14 cellular contexts compared by ENCODE assay signal in genomic region chr22:46508391-46508999, GRCh38. TPM values are rescaled to one million over a fixed set of nuclear protein-coding genes. Genes with fewer than 3 reads are reported as not detected.
A peak's percentile ranks its signal among the peaks of the same experiment; 100 is the strongest.
DNase-seq lines count a peak whose midpoint lies in the region; ATAC-seq and TF ChIP-seq lines count a peak whose summit lies in the region.
"Had no signal": no experiment of that assay in that cellular context is flagged by ENCODE, and none has a peak within 500 bp of the region (broad histone marks: within the 10 kb centered on the region; RNA-seq: fewer than 3 reads in every experiment).

No MANE protein-coding gene starts in this region.

- H3K27ac ChIP-seq in A673 (ENCODE audit: low read depth, low read length, poor library complexity, severe bottlenecking): no peak overlapping the region
- H3K27ac ChIP-seq in HUES6 (ENCODE audit: low read depth, low read length): no peak overlapping the region
- H3K27ac ChIP-seq in neural cell (ENCODE audit: low read length): no peak overlapping the region
- H3K27ac ChIP-seq in coronary artery: no peak overlapping the region
- H3K27ac ChIP-seq in PC-9: no peak overlapping the region
- H3K27ac ChIP-seq: SJSA1 had no signal

- TF ChIP-seq CTCF in A673 (conservative IDR thresholded peaks at IDR 0.05; ENCODE audit: low read depth, low read length) (no peak), neural cell (IDR thresholded peaks at IDR 0.05; ENCODE audit: poor library complexity, severe bottlenecking) (no peak), coronary artery (IDR thresholded peaks at IDR 0.05) (no peak), PC-9 (conservative IDR thresholded peaks at IDR 0.05) (no peak)

- BruUV-seq in A673 (replicated peaks; lab: Mats Ljungman, UMichigan): no TSS peak
- no TSS peak for BruUV-seq in PC-9 (replicated peaks; lab: Mats Ljungman, UMichigan)

- H3K79me2 ChIP-seq in neural cell (replicated peaks; ENCODE audit: insufficient read depth, low read length): no peaks in the 10 kb centered on the region
- H3K79me2 ChIP-seq in PC-9 (ENCODE audit: low read depth): peaks cover 17% of the 10 kb centered on the region

- intact Hi-C loops in A673 (cut with micrococcal nuclease; ENCODE audit: unreplicated experiment): no loop called here
- intact Hi-C loops in PC-9 (cut with micrococcal nuclease; ENCODE audit: unreplicated experiment): no loop called here

- H3K36me3 ChIP-seq in A673 (ENCODE audit: insufficient read depth, low read length, poor library complexity, severe bottlenecking): no peaks in the 10 kb centered on the region
- no peaks in the 10 kb centered on the region for H3K36me3 ChIP-seq in HUES6 (ENCODE audit: control insufficient read depth, insufficient read depth, low read length)
- no peaks in the 10 kb centered on the region for H3K36me3 ChIP-seq in neural cell (ENCODE audit: insufficient read depth, low read length)
- no peaks in the 10 kb centered on the region for H3K36me3 ChIP-seq in PC-9 (ENCODE audit: low read depth)
- H3K36me3 ChIP-seq: SJSA1 had no signal

- H3K4me2 ChIP-seq in neural cell (ENCODE audit: low read length): no peak overlapping the region
- no peak overlapping the region for H3K4me2 ChIP-seq in PC-9

- H3K4me3 ChIP-seq in A673 (ENCODE audit: low read depth, low read length, poor library complexity, severe bottlenecking): no peak overlapping the region
- H3K4me3 ChIP-seq in HUES6 (ENCODE audit: low read depth, low read length): no peak overlapping the region
- H3K4me3 ChIP-seq in neural cell (ENCODE audit: low read length): no peak overlapping the region
- H3K4me3 ChIP-seq in coronary artery: no peak overlapping the region
- H3K4me3 ChIP-seq in PC-9: no peak overlapping the region
- H3K4me3 ChIP-seq: SJSA1 had no signal

- H3K9me2 ChIP-seq in neural cell (ENCODE audit: insufficient read depth, low read length): no peaks in the 10 kb centered on the region
- no peaks in the 10 kb centered on the region for H3K9me2 ChIP-seq in PC-9 (ENCODE audit: insufficient read depth)

- no peaks in the 10 kb centered on the region for H3K27me3 ChIP-seq in A673 (replicated peaks; ENCODE audit: insufficient read depth, low read depth, low read length, poor library complexity)
- H3K27me3 ChIP-seq in HUES6 (ENCODE audit: control insufficient read depth, insufficient read depth, low read length): no peaks in the 10 kb centered on the region
- H3K27me3 ChIP-seq in neural cell (ENCODE audit: insufficient read depth, low read depth, low read length): no peaks in the 10 kb centered on the region
- H3K27me3 ChIP-seq in PC-9 (ENCODE audit: insufficient read depth, low read depth): no peaks in the 10 kb centered on the region
- H3K27me3 ChIP-seq: SJSA1 had no signal

- H3K4me1 ChIP-seq in A673 (ENCODE audit: insufficient read depth, low read length, poor library complexity, severe bottlenecking) (peaks cover 8% of the 10 kb centered on the region), HUES6 (ENCODE audit: control insufficient read depth, insufficient read depth, low read length) (peaks cover 16% of the 10 kb centered on the region), PC-9 (replicated peaks; ENCODE audit: insufficient read depth) (peaks cover 2% of the 10 kb centered on the region; the same call in 1 of the 2 replicates)
- H3K4me1 ChIP-seq: Caco-2, SJSA1 had no signal

- H4K20me1 ChIP-seq in neural cell (ENCODE audit: insufficient read depth) (no peaks in the 10 kb centered on the region), PC-9 (ENCODE audit: insufficient read depth) (no peaks in the 10 kb centered on the region)

- no peak for ATAC-seq in HG03196 (IDR thresholded peaks at IDR 0.05; ENCODE audit: unreplicated experiment)

- H3K9me3 ChIP-seq in A673 (ENCODE audit: low read depth, low read length, poor library complexity, severe bottlenecking) (no peaks in the 10 kb centered on the region), HUES6 (ENCODE audit: control insufficient read depth, insufficient read depth, low read depth, low read length) (no peaks in the 10 kb centered on the region), neural cell (ENCODE audit: low read length) (no peaks in the 10 kb centered on the region), PC-9 (ENCODE audit: insufficient read depth, low read depth) (no peaks in the 10 kb centered on the region)
- H3K9me3 ChIP-seq: Caco-2, SJSA1 had no signal

- DNase-seq in A673 (ENCODE audit: low spot score): peak; percentile 51
- peak; percentile 63 for DNase-seq in ecto neural progenitor cell (ENCODE audit: low spot score)
- no peak for DNase-seq in coronary artery (ENCODE audit: low spot score)
- no peak for DNase-seq in DMS 273 treated with DMSO at 0.1 percent for 48 hours (lab: John Stamatoyannopoulos, UW)
- no peak for DNase-seq in PC-9
- DNase-seq: Caco-2, DMS53, NCI-H1930, NCI-H526, RPMI8226 had no signal

- POLR2A ChIA-PET in A673 (lab: Charles Lee; ENCODE audit: low non-redundant PET) (no interaction called here), PC-9 (lab: Charles Lee; ENCODE audit: unreplicated experiment) (no interaction called here)

- CTCF ChIA-PET in A673 (lab: Charles Lee): interaction anchor here (0.6 kb wide), 1 partner anchor 51 kb away, joined by 7 read pairs; no protein-coding TSS in a partner anchor
- CTCF ChIA-PET in PC-9 (lab: Charles Lee): no interaction called here

- H3K9ac ChIP-seq in HUES6 (ENCODE audit: low read length) (peak overlapping the region; percentile 16), neural cell (ENCODE audit: low read length) (peak overlapping the region; percentile 9)

- TF ChIP-seq RAD21 in neural cell (conservative IDR thresholded peaks at IDR 0.05): no peak

- no peak for TF ChIP-seq EP300 in neural cell (conservative IDR thresholded peaks at IDR 0.05; ENCODE audit: poor library complexity, severe bottlenecking)

- H2AFZ ChIP-seq in neural cell (ENCODE audit: low read depth, low read length): no peak overlapping the region
- no peak overlapping the region for H2AFZ ChIP-seq in PC-9

- H3F3A ChIP-seq in neural cell (ENCODE audit: insufficient read depth, low read length, poor library complexity, severe bottlenecking) (no peaks in the 10 kb centered on the region), PC-9 (ENCODE audit: insufficient read depth, low read depth) (peaks cover 16% of the 10 kb centered on the region; the same call in 1 of the 2 replicates)

TF ChIP-seq in neural cell, 6 proteins besides CTCF, POLR2A, EP300 and RAD21:
- TF ChIP-seq, protein P1, sequence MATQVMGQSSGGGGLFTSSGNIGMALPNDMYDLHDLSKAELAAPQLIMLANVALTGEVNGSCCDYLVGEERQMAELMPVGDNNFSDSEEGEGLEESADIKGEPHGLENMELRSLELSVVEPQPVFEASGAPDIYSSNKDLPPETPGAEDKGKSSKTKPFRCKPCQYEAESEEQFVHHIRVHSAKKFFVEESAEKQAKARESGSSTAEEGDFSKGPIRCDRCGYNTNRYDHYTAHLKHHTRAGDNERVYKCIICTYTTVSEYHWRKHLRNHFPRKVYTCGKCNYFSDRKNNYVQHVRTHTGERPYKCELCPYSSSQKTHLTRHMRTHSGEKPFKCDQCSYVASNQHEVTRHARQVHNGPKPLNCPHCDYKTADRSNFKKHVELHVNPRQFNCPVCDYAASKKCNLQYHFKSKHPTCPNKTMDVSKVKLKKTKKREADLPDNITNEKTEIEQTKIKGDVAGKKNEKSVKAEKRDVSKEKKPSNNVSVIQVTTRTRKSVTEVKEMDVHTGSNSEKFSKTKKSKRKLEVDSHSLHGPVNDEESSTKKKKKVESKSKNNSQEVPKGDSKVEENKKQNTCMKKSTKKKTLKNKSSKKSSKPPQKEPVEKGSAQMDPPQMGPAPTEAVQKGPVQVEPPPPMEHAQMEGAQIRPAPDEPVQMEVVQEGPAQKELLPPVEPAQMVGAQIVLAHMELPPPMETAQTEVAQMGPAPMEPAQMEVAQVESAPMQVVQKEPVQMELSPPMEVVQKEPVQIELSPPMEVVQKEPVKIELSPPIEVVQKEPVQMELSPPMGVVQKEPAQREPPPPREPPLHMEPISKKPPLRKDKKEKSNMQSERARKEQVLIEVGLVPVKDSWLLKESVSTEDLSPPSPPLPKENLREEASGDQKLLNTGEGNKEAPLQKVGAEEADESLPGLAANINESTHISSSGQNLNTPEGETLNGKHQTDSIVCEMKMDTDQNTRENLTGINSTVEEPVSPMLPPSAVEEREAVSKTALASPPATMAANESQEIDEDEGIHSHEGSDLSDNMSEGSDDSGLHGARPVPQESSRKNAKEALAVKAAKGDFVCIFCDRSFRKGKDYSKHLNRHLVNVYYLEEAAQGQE (IDR thresholded peaks at IDR 0.05; ENCODE audit: borderline replicate concordance): no peak
- TF ChIP-seq POLR2AphosphoS5 (IDR thresholded peaks at IDR 0.05) (no peak), SMC3 (conservative IDR thresholded peaks at IDR 0.05; ENCODE audit: poor library complexity) (no peak)

RNA-seq across cellular contexts. Expression of gene CELSR1, which starts 28.9 kb away (rescaled TPM):
- 2.3 and 3.5 TPM in 2 replicates for total RNA-seq in A673 (2021)
- 0.04 and 0.14 TPM in 2 replicates for polyA plus RNA-seq in neural cell
- 0.46 and 0.49 TPM in 2 replicates for polyA minus RNA-seq in neural cell
- 37.6 and 55.4 TPM in 2 replicates for total RNA-seq in PC-9 (2021)

Comparison
In these comparisons a context has a peak if more than half of its experiments do, and no peak if none do; other contexts are left out.
1. DNase-seq: peak in A673 (single experiment) and ecto neural progenitor cell (single experiment); none in coronary artery (single experiment), DMS 273 treated with DMSO at 0.1 percent for 48 hours (single experiment) and PC-9 (0 of 2).